ENCODE assay signal across 1 cellular context in the genomic region with DNA sequence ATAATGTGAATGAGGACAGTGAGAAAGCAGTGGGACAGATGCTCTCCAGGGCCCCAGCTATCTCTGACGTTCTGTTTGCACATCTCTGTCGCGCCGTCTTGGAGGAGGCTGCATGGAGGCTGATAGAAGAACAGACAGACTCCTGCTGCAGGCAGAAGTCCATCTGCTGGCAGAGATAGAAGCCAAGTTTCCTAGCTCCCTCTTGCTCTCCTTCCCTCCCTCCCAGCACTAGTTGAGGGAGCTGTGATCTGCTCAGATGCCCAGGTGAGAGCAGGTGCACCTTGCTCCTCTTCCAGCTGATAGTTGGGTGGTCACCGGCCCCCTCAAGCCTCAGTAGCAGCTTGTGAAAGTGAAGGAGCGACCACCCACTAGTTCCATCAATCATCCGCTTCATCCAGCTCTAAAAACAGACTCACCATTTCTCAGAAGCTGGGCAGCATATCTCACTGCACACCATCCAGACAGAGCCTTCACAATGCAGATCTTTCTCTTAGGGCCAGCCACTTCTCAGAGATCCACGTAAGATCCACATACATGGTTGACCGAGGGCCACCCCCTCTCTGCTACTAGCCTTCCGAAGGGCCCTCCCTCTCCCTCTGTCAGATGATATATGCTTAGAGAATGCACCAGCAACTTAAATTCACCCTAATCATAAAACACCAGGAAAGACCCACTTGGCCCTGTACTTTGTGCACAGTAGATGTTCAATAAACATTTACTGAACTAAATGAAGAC.
A peak's percentile ranks its signal among the peaks of the same experiment; 100 is the strongest.
TF ChIP-seq lines count a peak whose summit lies in the region.

No MANE protein-coding gene starts in this region.

TF ChIP-seq in K562, 482 proteins besides CTCF, POLR2A, EP300 and RAD21 (continued from another document and continues in another):
- TF ChIP-seq, protein P1, sequence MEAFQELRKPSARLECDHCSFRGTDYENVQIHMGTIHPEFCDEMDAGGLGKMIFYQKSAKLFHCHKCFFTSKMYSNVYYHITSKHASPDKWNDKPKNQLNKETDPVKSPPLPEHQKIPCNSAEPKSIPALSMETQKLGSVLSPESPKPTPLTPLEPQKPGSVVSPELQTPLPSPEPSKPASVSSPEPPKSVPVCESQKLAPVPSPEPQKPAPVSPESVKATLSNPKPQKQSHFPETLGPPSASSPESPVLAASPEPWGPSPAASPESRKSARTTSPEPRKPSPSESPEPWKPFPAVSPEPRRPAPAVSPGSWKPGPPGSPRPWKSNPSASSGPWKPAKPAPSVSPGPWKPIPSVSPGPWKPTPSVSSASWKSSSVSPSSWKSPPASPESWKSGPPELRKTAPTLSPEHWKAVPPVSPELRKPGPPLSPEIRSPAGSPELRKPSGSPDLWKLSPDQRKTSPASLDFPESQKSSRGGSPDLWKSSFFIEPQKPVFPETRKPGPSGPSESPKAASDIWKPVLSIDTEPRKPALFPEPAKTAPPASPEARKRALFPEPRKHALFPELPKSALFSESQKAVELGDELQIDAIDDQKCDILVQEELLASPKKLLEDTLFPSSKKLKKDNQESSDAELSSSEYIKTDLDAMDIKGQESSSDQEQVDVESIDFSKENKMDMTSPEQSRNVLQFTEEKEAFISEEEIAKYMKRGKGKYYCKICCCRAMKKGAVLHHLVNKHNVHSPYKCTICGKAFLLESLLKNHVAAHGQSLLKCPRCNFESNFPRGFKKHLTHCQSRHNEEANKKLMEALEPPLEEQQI (IDR thresholded peaks at IDR 0.05) = peak; percentile 98
- TF ChIP-seq NELFE (IDR thresholded peaks at IDR 0.05; ENCODE audit: insufficient read depth, insufficient read length) (no peak), ZSCAN29 (IDR thresholded peaks at IDR 0.05) (0 out of 2 replicates have a peak, but pooled peaks have one; percentile 11), ZNF165 (CRISPR knock-in tag; IDR thresholded peaks at IDR 0.05; ENCODE audit: borderline replicate concordance) (no peak), MECOM (CRISPR knock-in tag; IDR thresholded peaks at IDR 0.05) (peak; percentile 96), POLR3A (IDR thresholded peaks at IDR 0.05; ENCODE audit: borderline replicate concordance, extremely low read depth, insufficient read depth, insufficient read length) (no peak), ZNF175 (CRISPR knock-in tag; IDR thresholded peaks at IDR 0.05; ENCODE audit: low read depth) (peak; percentile 67; the same call in 1 of the 2 replicates), HDAC6 (IDR thresholded peaks at IDR 0.05; ENCODE audit: low read depth, low read length) (no peak), MYC (IDR thresholded peaks at IDR 0.05; ENCODE audit: low read depth, low read length) (peak; percentile 70; the same call in 1 of the 2 replicates), MYC (CRISPR knock-in tag; IDR thresholded peaks at IDR 0.05; ENCODE audit: borderline replicate concordance, low read depth) (no peak; the same call in 1 of the 2 replicates), CCAR2 (IDR thresholded peaks at IDR 0.05; ENCODE audit: low read depth, low read length) (no peak), KDM5B (IDR thresholded peaks at IDR 0.05; ENCODE audit: insufficient replicate concordance, low read depth, low read length) (no peak), RFX1 (IDR thresholded peaks at IDR 0.05) (no peak), FOXP1 (CRISPR knock-in tag; IDR thresholded peaks at IDR 0.05) (0 out of 2 replicates have a peak, but pooled peaks have one; percentile 4), MCM2 (IDR thresholded peaks at IDR 0.05; ENCODE audit: low read depth) (no peak), BCL6 (CRISPR knock-in tag; IDR thresholded peaks at IDR 0.05) (no peak), TARDBP (IDR thresholded peaks at IDR 0.05) (peak; percentile 92), MXI1 (IDR thresholded peaks at IDR 0.05; ENCODE audit: low read depth, low read length) (peak; percentile 80; the same call in 1 of the 2 replicates), ARHGAP35 (IDR thresholded peaks at IDR 0.05; ENCODE audit: partially characterized antibody) (no peak), SRSF7 (optimal IDR thresholded peaks at IDR 0.05; ENCODE audit: low read depth, low read length) (no peak), ZNF551 (CRISPR knock-in tag; IDR thresholded peaks at IDR 0.05) (no peak), GATAD2B (IDR thresholded peaks at IDR 0.05; ENCODE audit: borderline replicate concordance) (peak; percentile 88), PRMT5 (CRISPR knock-in tag; IDR thresholded peaks at IDR 0.05) (no peak), BRCA1 (IDR thresholded peaks at IDR 0.05) (no peak), BRCA1 (CRISPR knock-in tag; IDR thresholded peaks at IDR 0.05) (no peak), CHCHD3 (CRISPR knock-in tag; IDR thresholded peaks at IDR 0.05) (no peak), PTRF (tag; IDR thresholded peaks at IDR 0.05) (no peak), ZNF444 (CRISPR knock-in tag; IDR thresholded peaks at IDR 0.05) (0 out of 2 replicates have a peak, but pooled peaks have one; percentile 48), MIER1 (IDR thresholded peaks at IDR 0.05; ENCODE audit: low read depth) (0 out of 2 replicates have a peak, but pooled peaks have one; percentile 24), EHMT2 (IDR thresholded peaks at IDR 0.05) (no peak)
- TF ChIP-seq, protein P2, sequence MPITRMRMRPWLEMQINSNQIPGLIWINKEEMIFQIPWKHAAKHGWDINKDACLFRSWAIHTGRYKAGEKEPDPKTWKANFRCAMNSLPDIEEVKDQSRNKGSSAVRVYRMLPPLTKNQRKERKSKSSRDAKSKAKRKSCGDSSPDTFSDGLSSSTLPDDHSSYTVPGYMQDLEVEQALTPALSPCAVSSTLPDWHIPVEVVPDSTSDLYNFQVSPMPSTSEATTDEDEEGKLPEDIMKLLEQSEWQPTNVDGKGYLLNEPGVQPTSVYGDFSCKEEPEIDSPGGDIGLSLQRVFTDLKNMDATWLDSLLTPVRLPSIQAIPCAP (CRISPR knock-in tag; IDR thresholded peaks at IDR 0.05; ENCODE audit: borderline replicate concordance) = no peak
- TF ChIP-seq, protein P3, sequence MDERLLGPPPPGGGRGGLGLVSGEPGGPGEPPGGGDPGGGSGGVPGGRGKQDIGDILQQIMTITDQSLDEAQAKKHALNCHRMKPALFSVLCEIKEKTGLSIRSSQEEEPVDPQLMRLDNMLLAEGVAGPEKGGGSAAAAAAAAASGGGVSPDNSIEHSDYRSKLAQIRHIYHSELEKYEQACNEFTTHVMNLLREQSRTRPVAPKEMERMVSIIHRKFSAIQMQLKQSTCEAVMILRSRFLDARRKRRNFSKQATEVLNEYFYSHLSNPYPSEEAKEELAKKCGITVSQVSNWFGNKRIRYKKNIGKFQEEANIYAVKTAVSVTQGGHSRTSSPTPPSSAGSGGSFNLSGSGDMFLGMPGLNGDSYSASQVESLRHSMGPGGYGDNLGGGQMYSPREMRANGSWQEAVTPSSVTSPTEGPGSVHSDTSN (CRISPR knock-in tag; IDR thresholded peaks at IDR 0.05; ENCODE audit: low read depth) = no peak
- TF ChIP-seq, protein P3 (tag; conservative IDR thresholded peaks at IDR 0.05; ENCODE audit: low read depth) = peak; percentile 47
- TF ChIP-seq, protein P4, sequence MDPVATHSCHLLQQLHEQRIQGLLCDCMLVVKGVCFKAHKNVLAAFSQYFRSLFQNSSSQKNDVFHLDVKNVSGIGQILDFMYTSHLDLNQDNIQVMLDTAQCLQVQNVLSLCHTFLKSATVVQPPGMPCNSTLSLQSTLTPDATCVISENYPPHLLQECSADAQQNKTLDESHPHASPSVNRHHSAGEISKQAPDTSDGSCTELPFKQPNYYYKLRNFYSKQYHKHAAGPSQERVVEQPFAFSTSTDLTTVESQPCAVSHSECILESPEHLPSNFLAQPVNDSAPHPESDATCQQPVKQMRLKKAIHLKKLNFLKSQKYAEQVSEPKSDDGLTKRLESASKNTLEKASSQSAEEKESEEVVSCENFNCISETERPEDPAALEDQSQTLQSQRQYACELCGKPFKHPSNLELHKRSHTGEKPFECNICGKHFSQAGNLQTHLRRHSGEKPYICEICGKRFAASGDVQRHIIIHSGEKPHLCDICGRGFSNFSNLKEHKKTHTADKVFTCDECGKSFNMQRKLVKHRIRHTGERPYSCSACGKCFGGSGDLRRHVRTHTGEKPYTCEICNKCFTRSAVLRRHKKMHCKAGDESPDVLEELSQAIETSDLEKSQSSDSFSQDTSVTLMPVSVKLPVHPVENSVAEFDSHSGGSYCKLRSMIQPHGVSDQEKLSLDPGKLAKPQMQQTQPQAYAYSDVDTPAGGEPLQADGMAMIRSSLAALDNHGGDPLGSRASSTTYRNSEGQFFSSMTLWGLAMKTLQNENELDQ (CRISPR knock-in tag; IDR thresholded peaks at IDR 0.05; ENCODE audit: borderline replicate concordance) = no peak
- TF ChIP-seq, protein P5, sequence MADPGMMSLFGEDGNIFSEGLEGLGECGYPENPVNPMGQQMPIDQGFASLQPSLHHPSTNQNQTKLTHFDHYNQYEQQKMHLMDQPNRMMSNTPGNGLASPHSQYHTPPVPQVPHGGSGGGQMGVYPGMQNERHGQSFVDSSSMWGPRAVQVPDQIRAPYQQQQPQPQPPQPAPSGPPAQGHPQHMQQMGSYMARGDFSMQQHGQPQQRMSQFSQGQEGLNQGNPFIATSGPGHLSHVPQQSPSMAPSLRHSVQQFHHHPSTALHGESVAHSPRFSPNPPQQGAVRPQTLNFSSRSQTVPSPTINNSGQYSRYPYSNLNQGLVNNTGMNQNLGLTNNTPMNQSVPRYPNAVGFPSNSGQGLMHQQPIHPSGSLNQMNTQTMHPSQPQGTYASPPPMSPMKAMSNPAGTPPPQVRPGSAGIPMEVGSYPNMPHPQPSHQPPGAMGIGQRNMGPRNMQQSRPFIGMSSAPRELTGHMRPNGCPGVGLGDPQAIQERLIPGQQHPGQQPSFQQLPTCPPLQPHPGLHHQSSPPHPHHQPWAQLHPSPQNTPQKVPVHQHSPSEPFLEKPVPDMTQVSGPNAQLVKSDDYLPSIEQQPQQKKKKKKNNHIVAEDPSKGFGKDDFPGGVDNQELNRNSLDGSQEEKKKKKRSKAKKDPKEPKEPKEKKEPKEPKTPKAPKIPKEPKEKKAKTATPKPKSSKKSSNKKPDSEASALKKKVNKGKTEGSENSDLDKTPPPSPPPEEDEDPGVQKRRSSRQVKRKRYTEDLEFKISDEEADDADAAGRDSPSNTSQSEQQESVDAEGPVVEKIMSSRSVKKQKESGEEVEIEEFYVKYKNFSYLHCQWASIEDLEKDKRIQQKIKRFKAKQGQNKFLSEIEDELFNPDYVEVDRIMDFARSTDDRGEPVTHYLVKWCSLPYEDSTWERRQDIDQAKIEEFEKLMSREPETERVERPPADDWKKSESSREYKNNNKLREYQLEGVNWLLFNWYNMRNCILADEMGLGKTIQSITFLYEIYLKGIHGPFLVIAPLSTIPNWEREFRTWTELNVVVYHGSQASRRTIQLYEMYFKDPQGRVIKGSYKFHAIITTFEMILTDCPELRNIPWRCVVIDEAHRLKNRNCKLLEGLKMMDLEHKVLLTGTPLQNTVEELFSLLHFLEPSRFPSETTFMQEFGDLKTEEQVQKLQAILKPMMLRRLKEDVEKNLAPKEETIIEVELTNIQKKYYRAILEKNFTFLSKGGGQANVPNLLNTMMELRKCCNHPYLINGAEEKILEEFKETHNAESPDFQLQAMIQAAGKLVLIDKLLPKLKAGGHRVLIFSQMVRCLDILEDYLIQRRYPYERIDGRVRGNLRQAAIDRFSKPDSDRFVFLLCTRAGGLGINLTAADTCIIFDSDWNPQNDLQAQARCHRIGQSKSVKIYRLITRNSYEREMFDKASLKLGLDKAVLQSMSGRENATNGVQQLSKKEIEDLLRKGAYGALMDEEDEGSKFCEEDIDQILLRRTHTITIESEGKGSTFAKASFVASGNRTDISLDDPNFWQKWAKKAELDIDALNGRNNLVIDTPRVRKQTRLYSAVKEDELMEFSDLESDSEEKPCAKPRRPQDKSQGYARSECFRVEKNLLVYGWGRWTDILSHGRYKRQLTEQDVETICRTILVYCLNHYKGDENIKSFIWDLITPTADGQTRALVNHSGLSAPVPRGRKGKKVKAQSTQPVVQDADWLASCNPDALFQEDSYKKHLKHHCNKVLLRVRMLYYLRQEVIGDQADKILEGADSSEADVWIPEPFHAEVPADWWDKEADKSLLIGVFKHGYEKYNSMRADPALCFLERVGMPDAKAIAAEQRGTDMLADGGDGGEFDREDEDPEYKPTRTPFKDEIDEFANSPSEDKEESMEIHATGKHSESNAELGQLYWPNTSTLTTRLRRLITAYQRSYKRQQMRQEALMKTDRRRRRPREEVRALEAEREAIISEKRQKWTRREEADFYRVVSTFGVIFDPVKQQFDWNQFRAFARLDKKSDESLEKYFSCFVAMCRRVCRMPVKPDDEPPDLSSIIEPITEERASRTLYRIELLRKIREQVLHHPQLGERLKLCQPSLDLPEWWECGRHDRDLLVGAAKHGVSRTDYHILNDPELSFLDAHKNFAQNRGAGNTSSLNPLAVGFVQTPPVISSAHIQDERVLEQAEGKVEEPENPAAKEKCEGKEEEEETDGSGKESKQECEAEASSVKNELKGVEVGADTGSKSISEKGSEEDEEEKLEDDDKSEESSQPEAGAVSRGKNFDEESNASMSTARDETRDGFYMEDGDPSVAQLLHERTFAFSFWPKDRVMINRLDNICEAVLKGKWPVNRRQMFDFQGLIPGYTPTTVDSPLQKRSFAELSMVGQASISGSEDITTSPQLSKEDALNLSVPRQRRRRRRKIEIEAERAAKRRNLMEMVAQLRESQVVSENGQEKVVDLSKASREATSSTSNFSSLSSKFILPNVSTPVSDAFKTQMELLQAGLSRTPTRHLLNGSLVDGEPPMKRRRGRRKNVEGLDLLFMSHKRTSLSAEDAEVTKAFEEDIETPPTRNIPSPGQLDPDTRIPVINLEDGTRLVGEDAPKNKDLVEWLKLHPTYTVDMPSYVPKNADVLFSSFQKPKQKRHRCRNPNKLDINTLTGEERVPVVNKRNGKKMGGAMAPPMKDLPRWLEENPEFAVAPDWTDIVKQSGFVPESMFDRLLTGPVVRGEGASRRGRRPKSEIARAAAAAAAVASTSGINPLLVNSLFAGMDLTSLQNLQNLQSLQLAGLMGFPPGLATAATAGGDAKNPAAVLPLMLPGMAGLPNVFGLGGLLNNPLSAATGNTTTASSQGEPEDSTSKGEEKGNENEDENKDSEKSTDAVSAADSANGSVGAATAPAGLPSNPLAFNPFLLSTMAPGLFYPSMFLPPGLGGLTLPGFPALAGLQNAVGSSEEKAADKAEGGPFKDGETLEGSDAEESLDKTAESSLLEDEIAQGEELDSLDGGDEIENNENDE (IDR thresholded peaks at IDR 0.05; ENCODE audit: low read depth, low read length) = no peak
- TF ChIP-seq, protein P6, sequence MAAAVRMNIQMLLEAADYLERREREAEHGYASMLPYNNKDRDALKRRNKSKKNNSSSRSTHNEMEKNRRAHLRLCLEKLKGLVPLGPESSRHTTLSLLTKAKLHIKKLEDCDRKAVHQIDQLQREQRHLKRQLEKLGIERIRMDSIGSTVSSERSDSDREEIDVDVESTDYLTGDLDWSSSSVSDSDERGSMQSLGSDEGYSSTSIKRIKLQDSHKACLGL (CRISPR knock-in tag; IDR thresholded peaks at IDR 0.05; ENCODE audit: borderline replicate concordance, poor library complexity, severe bottlenecking) = no peak
